11 cellular contexts compared by ENCODE assay signal in genomic region chr17:28738680-28739384, GRCh38. TPM values are rescaled to one million over a fixed set of nuclear protein-coding genes. Genes with fewer than 3 reads are reported as not detected.
DNase-seq lines count a peak whose midpoint lies in the region; ATAC-seq lines count a peak whose summit lies in the region.
"Had no signal": no experiment of that assay in that cellular context is flagged by ENCODE, and none has a peak within 500 bp of the region (broad histone marks: within the 10 kb centered on the region; RNA-seq: fewer than 3 reads in every experiment).

No MANE protein-coding gene starts in this region.

- H3K27me3 Mint-ChIP-seq in T-helper 17 cell: no peaks in the 10 kb centered on the region

- H3K4me3 Mint-ChIP-seq in T-helper 17 cell: no peak overlapping the region

- peak; percentile 93 for ATAC-seq in T-helper 17 cell
- peak; percentile 47 for ATAC-seq in stimulated activated naive CD8-positive, alpha-beta T cell treated with anti-CD3 and anti-CD28 coated beads, Interleukin-15, Interleukin-2, amounts not matched to agents 100 U/mL and 50 U/mL, for 24 hours
- ATAC-seq in HG02759 (IDR thresholded peaks at IDR 0.05; ENCODE audit: unreplicated experiment): no peak
- no peak for ATAC-seq in GM21390 (IDR thresholded peaks at IDR 0.05; ENCODE audit: unreplicated experiment)
- ATAC-seq: A549 had no signal

- H3K27ac Mint-ChIP-seq in T-helper 17 cell: peak overlapping the region; percentile 95

- H3K36me3 Mint-ChIP-seq in T-helper 17 cell (ENCODE audit: low read depth): peaks cover 2% of the 10 kb centered on the region

- peak; percentile 77 for DNase-seq in activated CD8-positive, alpha-beta memory T cell treated with anti-CD3 and anti-CD28 coated beads for 24 hours
- DNase-seq in activated CD8-positive, alpha-beta memory T cell treated with anti-CD3 and anti-CD28 coated beads, Interleukin-2, amount 50 U/mL, for 48 hours: no peak
- DNase-seq in T-helper 17 cell (peak in 2 of 3 donors; percentile 56 to 61), NCI-H69 (lab: John Stamatoyannopoulos, UW) (no peak)
- peak; percentile 25 for DNase-seq in effector CD4-positive, alpha-beta T cell
- DNase-seq in stimulated activated naive CD8-positive, alpha-beta T cell treated with anti-CD3 and anti-CD28 coated beads, Interleukin-15, Interleukin-2, amounts not matched to agents 100 U/mL and 50 U/mL, for 24 hours: peak; percentile 71
- DNase-seq: MG63 had no signal

- H3K4me1 Mint-ChIP-seq in T-helper 17 cell: peaks cover 16% of the 10 kb centered on the region

- H3K9me3 ChIP-seq in T-helper 17 cell (ENCODE audit: control insufficient read depth, low read length, poor library complexity, severe bottlenecking): no peaks in the 10 kb centered on the region
- H3K9me3 ChIP-seq: MG63, neutrophil had no signal

RNA-seq across cellular contexts. Expression of gene TRAF4, which starts 5.0 kb away (rescaled TPM):
- 100 to 1,000 TPM; 326 to 362 TPM for total RNA-seq in T-helper 17 cell

RNA-seq across cellular contexts. Expression of gene NEK8, which starts 10.2 kb away (rescaled TPM):
- total RNA-seq in T-helper 17 cell: 1 to 10 TPM; 5.8 to 8.8 TPM

RNA-seq across cellular contexts. Expression of gene TLCD1, which starts 12.8 kb away (rescaled TPM):
- 1 to 10 TPM; 1.1 to 1.4 TPM for total RNA-seq in T-helper 17 cell

RNA-seq across cellular contexts. Expression of gene RPL23A, which starts 19.0 kb away (rescaled TPM):
- total RNA-seq in T-helper 17 cell: 1,000 to 10,000 TPM; 2,757 to 2,860 TPM

RNA-seq across cellular contexts. Expression of gene RAB34, which starts 21.2 kb away (rescaled TPM):
- total RNA-seq in T-helper 17 cell: 10 to 100 TPM in 1 of 2 donors, 1 to 10 TPM in 1; 8.3 to 24.3 TPM

Comparison
In these comparisons a context has a peak if more than half of its experiments do, and no peak if none do; other contexts are left out.
1. DNase-seq: peak in activated CD8-positive, alpha-beta memory T cell treated with anti-CD3 and anti-CD28 coated beads for 24 hours (single experiment), T-helper 17 cell (2 of 3), effector CD4-positive, alpha-beta T cell (single experiment) and stimulated activated naive CD8-positive, alpha-beta T cell treated with anti-CD3 and anti-CD28 coated beads, Interleukin-15, Interleukin-2, amounts not matched to agents 100 U/mL and 50 U/mL, for 24 hours (single experiment); none in activated CD8-positive, alpha-beta memory T cell treated with anti-CD3 and anti-CD28 coated beads, Interleukin-2, amount 50 U/mL, for 48 hours (single experiment) and NCI-H69 (single experiment).
2. ATAC-seq: peak in T-helper 17 cell (single experiment) and stimulated activated naive CD8-positive, alpha-beta T cell treated with anti-CD3 and anti-CD28 coated beads, Interleukin-15, Interleukin-2, amounts not matched to agents 100 U/mL and 50 U/mL, for 24 hours (single experiment); none in HG02759 (single experiment) and GM21390 (single experiment).